In genomic region chr19:1020868-1021425, GRCh38 we compare ENCODE assay signal across 8 cellular contexts. TPM values are rescaled to one million over a fixed set of nuclear protein-coding genes. Genes with fewer than 3 reads are reported as not detected.
DNase-seq lines count a peak whose midpoint lies in the region; ATAC-seq and TF ChIP-seq lines count a peak whose summit lies in the region.

Gene TMEM259, minus strand, starts transcription at chr19:1021123. Its CDS starts 127 bp downstream, at chr19:1020996.

- TF ChIP-seq RAD21 in liver (IDR thresholded peaks at IDR 0.05) = peak in 1 of 2 donors; percentile 20

- peaks cover 7% of the 10 kb centered on the region for H3K27me3 Mint-ChIP-seq in CD4-positive, alpha-beta T cell
- H3K27me3 Mint-ChIP-seq in dendritic cell treated with granulocyte-macrophage colony-stimulating factor and Interleukin-4, amounts not matched to agents 40 ng/mL and 50 ng/mL, for 4 days = no peaks in the 10 kb centered on the region

- H3K36me3 Mint-ChIP-seq in CD4-positive, alpha-beta T cell (ENCODE audit: low read depth) = peaks cover 20% of the 10 kb centered on the region
- peaks cover 48% of the 10 kb centered on the region for H3K36me3 Mint-ChIP-seq in dendritic cell treated with granulocyte-macrophage colony-stimulating factor and Interleukin-4, amounts not matched to agents 40 ng/mL and 50 ng/mL, for 4 days (ENCODE audit: low read depth)

- H3K27ac ChIP-seq in CD4-positive, alpha-beta T cell (ENCODE audit: low read depth, low read length) = peak within 1 kb of the TSS; percentile 96
- peak within 1 kb of the TSS; percentile 90 to 92 for H3K27ac ChIP-seq in liver (ENCODE audit: low read depth in 1 of 2, low read length in 2 of 2)

- H3K27me3 ChIP-seq in CD4-positive, alpha-beta T cell (ENCODE audit: control insufficient read depth, insufficient read depth, low read length) = no peaks in the 10 kb centered on the region
- H3K27me3 ChIP-seq in liver (ENCODE audit: control insufficient read depth in 4 of 4, insufficient read depth in 4 of 4, low read length in 3 of 4) = no peaks in the 10 kb centered on the region

- H3K4me1 ChIP-seq in liver (ENCODE audit: control insufficient read depth in 4 of 4, insufficient read depth in 4 of 4, low read length in 3 of 4) = peaks cover 28 to 44% (median 39%) of the 10 kb centered on the region in 4 donors

- peak; percentile 84 for ATAC-seq in CD4-positive, alpha-beta T cell (ENCODE audit: poor library complexity)
- peak; percentile 77 for ATAC-seq in GM19452 (IDR thresholded peaks at IDR 0.05; ENCODE audit: unreplicated experiment)

- H3K9ac ChIP-seq in liver (ENCODE audit: low read depth in 1 of 2, low read length in 2 of 2) = peak within 1 kb of the TSS; percentile 86 to 90

- peak; percentile 94 to 99 (median 97) for DNase-seq in CD4-positive, alpha-beta T cell
- DNase-seq in HK-2 (ENCODE audit: unreplicated experiment) (peak; percentile 96), NCI-H82 treated with DMSO at 0.1 percent for 48 hours (lab: John Stamatoyannopoulos, UW; ENCODE audit: unreplicated experiment) (peak; percentile 79)
- peak; percentile 97 for DNase-seq in activated CD4-positive, alpha-beta T cell treated with anti-CD3 and anti-CD28 coated beads, Interleukin-2, amount 50 U/mL, for 48 hours
- peak; percentile 97 for DNase-seq in stimulated activated CD4-positive, alpha-beta T cell treated with anti-CD3 and anti-CD28 coated beads, Interleukin-4, amount 100 ng/mL, for 1 hour

- intact Hi-C loops in CD4-positive, alpha-beta T cell (cut with DNase I, micrococcal nuclease) = loop anchor here (1.0 to 10.0 kb wide), 6 partner anchors 18 to 224 kb away; partner anchors contain the start of genes ABCA7 (in 1 of the 2), ARHGAP45 (in 1 of the 2), ATP5F1D (in 1 of the 2) and MIDN (in 1 of the 2)
- intact Hi-C loops in dendritic cell treated with granulocyte-macrophage colony-stimulating factor and Interleukin-4, amounts not matched to agents 40 ng/mL and 50 ng/mL, for 4 days (cut with micrococcal nuclease) = loop anchor here (5.0 kb wide), 1 partner anchor 46 kb away; the partner anchor contains the start of gene ARHGAP45

- peaks cover 33% of the 10 kb centered on the region for H3K4me1 Mint-ChIP-seq in CD4-positive, alpha-beta T cell (ENCODE audit: low read depth)
- peaks cover 59% of the 10 kb centered on the region for H3K4me1 Mint-ChIP-seq in dendritic cell treated with granulocyte-macrophage colony-stimulating factor and Interleukin-4, amounts not matched to agents 40 ng/mL and 50 ng/mL, for 4 days (ENCODE audit: low read depth)

- no peak for TF ChIP-seq CTCF in CD4-positive, alpha-beta T cell (IDR thresholded peaks at IDR 0.05)
- TF ChIP-seq CTCF in liver (IDR thresholded peaks at IDR 0.05; ENCODE audit: low read depth, low read length, missing input control) = no peak

- WGBS in liver = under 1% methylated on average over 68 of the region's 68 CpGs

- H3K27ac Mint-ChIP-seq in CD4-positive, alpha-beta T cell = peak within 1 kb of the TSS; percentile 99
- peak within 1 kb of the TSS; percentile 96 for H3K27ac Mint-ChIP-seq in dendritic cell treated with granulocyte-macrophage colony-stimulating factor and Interleukin-4, amounts not matched to agents 40 ng/mL and 50 ng/mL, for 4 days

- CTCF ChIA-PET in CD4-positive, alpha-beta T cell (lab: Charles Lee) = interaction anchor here (0.8 to 2.6 kb wide), 10 partner anchors 10 to 219 kb away, joined by 3 to 20 read pairs (median 4); partner anchors contain the start of genes ABCA7 and ARHGAP45

- peak within 1 kb of the TSS; percentile 98 for H3K4me3 Mint-ChIP-seq in CD4-positive, alpha-beta T cell
- peak within 1 kb of the TSS; percentile 97 for H3K4me3 Mint-ChIP-seq in dendritic cell treated with granulocyte-macrophage colony-stimulating factor and Interleukin-4, amounts not matched to agents 40 ng/mL and 50 ng/mL, for 4 days

- POLR2A ChIA-PET in CD4-positive, alpha-beta T cell (lab: Charles Lee) = interaction anchor here (0.6 to 4.7 kb wide), 25 partner anchors 8 to 254 kb away, joined by 3 to 48 read pairs (median 5); partner anchors contain the start of genes ABCA7, ARHGAP45, CIRBP and FAM174C

- H3K9me3 Mint-ChIP-seq in CD4-positive, alpha-beta T cell = no peaks in the 10 kb centered on the region
- H3K9me3 Mint-ChIP-seq in dendritic cell treated with granulocyte-macrophage colony-stimulating factor and Interleukin-4, amounts not matched to agents 40 ng/mL and 50 ng/mL, for 4 days = no peaks in the 10 kb centered on the region

- no peaks in the 10 kb centered on the region for H3K36me3 ChIP-seq in liver (ENCODE audit: control insufficient read depth in 4 of 4, insufficient read depth in 3 of 4, low read depth in 1 of 4, low read length in 3 of 4)

- H3K4me3 ChIP-seq in liver (ENCODE audit: low read depth in 1 of 3, low read length in 3 of 3) = peak within 1 kb of the TSS; percentile 78 to 97 (median 89)

- H3K9me3 ChIP-seq in CD4-positive, alpha-beta T cell (ENCODE audit: control insufficient read depth, low read length) = no peaks in the 10 kb centered on the region
- no peaks in the 10 kb centered on the region for H3K9me3 ChIP-seq in liver (ENCODE audit: control insufficient read depth in 4 of 4, low read length in 3 of 4)

TF ChIP-seq in liver, 16 proteins besides CTCF, POLR2A, EP300 and RAD21:
- TF ChIP-seq SP1 (IDR thresholded peaks at IDR 0.05) (no peak), YY1 (IDR thresholded peaks at IDR 0.05) (peak; percentile 58), MAX (IDR thresholded peaks at IDR 0.05) (no peak), REST (IDR thresholded peaks at IDR 0.05) (peak; percentile 24), HNF4A (conservative IDR thresholded peaks at IDR 0.05) (no peak), TAF1 (conservative IDR thresholded peaks at IDR 0.05) (no peak), GABPA (IDR thresholded peaks at IDR 0.05 in 1 of 2, conservative IDR thresholded peaks at IDR 0.05 in 1 of 2) (no peak), FOXA1 (IDR thresholded peaks at IDR 0.05) (no peak), ZBTB33 (IDR thresholded peaks at IDR 0.05) (no peak)

RNA-seq across cellular contexts. Expression of gene TMEM259, which starts in this region (rescaled TPM):
- total RNA-seq in CD4-positive, alpha-beta T cell = 100 to 1,000 TPM; 388 to 390 TPM
- total RNA-seq in liver = 10 to 100 TPM; 34.3 to 80.3 TPM
- polyA plus RNA-seq in liver = 10 to 100 TPM; 29.7 to 99.3 TPM

Comparison
In these comparisons a context has a peak if more than half of its experiments do, and no peak if none do; other contexts are left out.
1. Peak in every context shown above with its lines: DNase-seq, ATAC-seq, H3K4me3 ChIP-seq and H3K27ac ChIP-seq.
2. RNA of gene TMEM259 (total RNA-seq): 388 to 390 TPM in CD4-positive, alpha-beta T cell; 34.3 to 80.3 TPM in liver; every median in the first group is over 4 times any median in the second.